ENCODE assay signal across 8 cellular contexts in the genomic region with DNA sequence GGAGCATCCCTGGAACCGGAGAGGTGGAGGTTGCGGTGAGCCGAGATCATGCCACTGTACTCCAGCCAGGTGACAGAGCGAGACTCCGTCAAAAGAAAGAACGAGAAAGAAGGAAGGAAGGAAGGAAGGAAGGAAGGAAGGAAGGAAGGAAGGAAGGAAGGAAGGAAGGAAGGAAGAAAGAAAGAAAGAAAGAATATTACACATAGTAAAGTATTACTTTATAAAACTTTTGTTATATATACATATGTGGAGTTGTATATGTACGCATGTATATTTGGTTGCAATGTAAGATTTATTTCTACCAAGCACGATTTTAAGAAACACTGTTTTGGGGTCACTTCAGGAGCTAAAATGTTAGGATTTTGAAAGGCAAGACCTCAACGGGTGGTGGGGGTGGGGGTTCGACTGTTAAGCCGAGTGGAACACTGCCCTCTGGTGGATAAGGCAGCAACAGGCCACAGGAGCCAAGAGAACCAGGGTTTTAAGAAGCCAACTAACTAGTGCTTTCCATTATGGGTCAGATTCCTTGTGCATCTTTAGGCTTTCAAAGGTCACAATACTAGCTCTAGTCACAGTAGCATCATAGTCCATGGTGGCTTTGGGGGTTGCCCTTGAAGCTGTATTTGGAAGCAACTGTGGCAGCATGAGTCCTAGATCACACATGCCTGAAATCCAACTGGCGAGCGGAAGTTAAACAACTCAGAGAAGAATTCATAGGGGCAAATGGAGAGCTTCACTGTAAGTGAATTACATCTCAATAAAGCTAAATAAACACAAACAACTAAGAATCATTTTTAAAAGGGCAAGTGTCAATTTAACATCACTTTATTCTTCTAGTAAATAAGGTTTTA. TPM values are rescaled to one million over a fixed set of nuclear protein-coding genes. Genes with fewer than 3 reads are reported as not detected.
DNase-seq lines count a peak whose midpoint lies in the region; ATAC-seq and TF ChIP-seq lines count a peak whose summit lies in the region.

No MANE protein-coding gene starts in this region.

- H3K4me2 ChIP-seq in Karpas-422 (ENCODE audit: low read depth, low read length, poor library complexity, severe bottlenecking): no peak overlapping the region

- TF ChIP-seq CTCF in glutamatergic neuron (IDR thresholded peaks at IDR 0.05; ENCODE audit: partially characterized antibody, unreplicated experiment) (peak; percentile 83), progenitor cell of endocrine pancreas (IDR thresholded peaks at IDR 0.05; ENCODE audit: unreplicated experiment) (peak; percentile 90)

- no peak overlapping the region for H2AFZ ChIP-seq in Karpas-422 (ENCODE audit: low read length)

- H4K20me1 ChIP-seq in Karpas-422 (ENCODE audit: insufficient read depth, low read depth, low read length): no peaks in the 10 kb centered on the region

- no peaks in the 10 kb centered on the region for H3K27me3 ChIP-seq in Karpas-422 (ENCODE audit: low read length)

- no peak for DNase-seq in Right ventricle myocardium inferior (ENCODE audit: missing footprints)
- DNase-seq in cardiac septum (ENCODE audit: low spot score): no peak
- peak; percentile 92 for DNase-seq in Karpas-422
- DNase-seq in activated naive CD4-positive, alpha-beta T cell treated with anti-CD3 and anti-CD28 coated beads, Interleukin-2, amount 50 U/mL, for 72 hours (ENCODE audit: low spot score in 2 of 2): peak in 1 of 2 donors; percentile 71
- peak; percentile 77 for DNase-seq in glutamatergic neuron
- peak; percentile 46 for DNase-seq in progenitor cell of endocrine pancreas (ENCODE audit: low spot score, unreplicated experiment)

- H3K27me3 Mint-ChIP-seq in glutamatergic neuron (ENCODE audit: unreplicated experiment): peaks cover 1% of the 10 kb centered on the region
- H3K27me3 Mint-ChIP-seq in progenitor cell of endocrine pancreas: no peaks in the 10 kb centered on the region

- H3K4me3 Mint-ChIP-seq in glutamatergic neuron (ENCODE audit: unreplicated experiment): no peak overlapping the region
- H3K4me3 Mint-ChIP-seq in progenitor cell of endocrine pancreas (ENCODE audit: low read depth): no peak overlapping the region

- no peaks in the 10 kb centered on the region for H3K9me2 ChIP-seq in Karpas-422 (replicated peaks; ENCODE audit: insufficient read depth, low read length)

- H3K9me3 Mint-ChIP-seq in activated naive CD4-positive, alpha-beta T cell treated with anti-CD3 and anti-CD28 coated beads, Interleukin-2, amount 50 U/mL, for 72 hours: no peaks in the 10 kb centered on the region
- H3K9me3 Mint-ChIP-seq in glutamatergic neuron (ENCODE audit: unreplicated experiment): no peaks in the 10 kb centered on the region
- H3K9me3 Mint-ChIP-seq in progenitor cell of endocrine pancreas (ENCODE audit: low read depth): no peaks in the 10 kb centered on the region

- H3K4me1 ChIP-seq in Karpas-422 (ENCODE audit: low read length): no peaks in the 10 kb centered on the region

- H3K9me3 ChIP-seq in Karpas-422 (ENCODE audit: low read length): no peaks in the 10 kb centered on the region

- no peak overlapping the region for H3K27ac Mint-ChIP-seq in activated naive CD4-positive, alpha-beta T cell treated with anti-CD3 and anti-CD28 coated beads, Interleukin-2, amount 50 U/mL, for 72 hours
- H3K27ac Mint-ChIP-seq in glutamatergic neuron (ENCODE audit: unreplicated experiment): no peak overlapping the region
- H3K27ac Mint-ChIP-seq in progenitor cell of endocrine pancreas: no peak overlapping the region

- H3K36me3 ChIP-seq in Karpas-422 (ENCODE audit: insufficient read depth, low read length): no peaks in the 10 kb centered on the region

- peaks cover 64% of the 10 kb centered on the region for H3K79me2 ChIP-seq in Karpas-422 (ENCODE audit: low read length)

- H3K27ac ChIP-seq in Karpas-422 (ENCODE audit: low read length): no peak overlapping the region

- H3K4me1 Mint-ChIP-seq in glutamatergic neuron (ENCODE audit: low read depth, unreplicated experiment) (peaks cover 6% of the 10 kb centered on the region), progenitor cell of endocrine pancreas (ENCODE audit: low read depth) (peaks cover 11% of the 10 kb centered on the region)

- no peak overlapping the region for H3K9ac ChIP-seq in Karpas-422 (ENCODE audit: low read length)

- peak; percentile 50 for ATAC-seq in Right ventricle myocardium inferior
- ATAC-seq in SK-N-SH treated with all-trans-retinoic acid at 6 μM for 48 hours: peak; percentile 88
- ATAC-seq in activated naive CD4-positive, alpha-beta T cell treated with anti-CD3 and anti-CD28 coated beads, Interleukin-2, amount 50 U/mL, for 72 hours: peak; percentile 76 to 81
- ATAC-seq in GM19035 (IDR thresholded peaks at IDR 0.05; ENCODE audit: unreplicated experiment): no peak

- peaks cover 0 to 23% of the 10 kb centered on the region in 2 donors for H3K36me3 Mint-ChIP-seq in activated naive CD4-positive, alpha-beta T cell treated with anti-CD3 and anti-CD28 coated beads, Interleukin-2, amount 50 U/mL, for 72 hours
- H3K36me3 Mint-ChIP-seq in glutamatergic neuron (ENCODE audit: unreplicated experiment) (no peaks in the 10 kb centered on the region), progenitor cell of endocrine pancreas (ENCODE audit: insufficient read depth) (peaks cover 8% of the 10 kb centered on the region)

- H3K4me3 ChIP-seq in Karpas-422 (ENCODE audit: low read length): no peak overlapping the region

- intact Hi-C loops in Right ventricle myocardium inferior (cut with DNase I) (loop anchor here (5.0 kb wide), 1 partner anchor 127 kb away; no protein-coding TSS in a partner anchor), cardiac septum (cut with DNase I) (loop anchor here (5.0 kb wide), 1 partner anchor 127 kb away; no protein-coding TSS in a partner anchor)

TF ChIP-seq in SK-N-SH treated with all-trans-retinoic acid at 6 μM for 48 hours, 23 proteins besides CTCF, POLR2A, EP300 and RAD21:
- TF ChIP-seq OSR1 (CRISPR knock-in tag; IDR thresholded peaks at IDR 0.05): no peak
- TF ChIP-seq, protein P1, sequence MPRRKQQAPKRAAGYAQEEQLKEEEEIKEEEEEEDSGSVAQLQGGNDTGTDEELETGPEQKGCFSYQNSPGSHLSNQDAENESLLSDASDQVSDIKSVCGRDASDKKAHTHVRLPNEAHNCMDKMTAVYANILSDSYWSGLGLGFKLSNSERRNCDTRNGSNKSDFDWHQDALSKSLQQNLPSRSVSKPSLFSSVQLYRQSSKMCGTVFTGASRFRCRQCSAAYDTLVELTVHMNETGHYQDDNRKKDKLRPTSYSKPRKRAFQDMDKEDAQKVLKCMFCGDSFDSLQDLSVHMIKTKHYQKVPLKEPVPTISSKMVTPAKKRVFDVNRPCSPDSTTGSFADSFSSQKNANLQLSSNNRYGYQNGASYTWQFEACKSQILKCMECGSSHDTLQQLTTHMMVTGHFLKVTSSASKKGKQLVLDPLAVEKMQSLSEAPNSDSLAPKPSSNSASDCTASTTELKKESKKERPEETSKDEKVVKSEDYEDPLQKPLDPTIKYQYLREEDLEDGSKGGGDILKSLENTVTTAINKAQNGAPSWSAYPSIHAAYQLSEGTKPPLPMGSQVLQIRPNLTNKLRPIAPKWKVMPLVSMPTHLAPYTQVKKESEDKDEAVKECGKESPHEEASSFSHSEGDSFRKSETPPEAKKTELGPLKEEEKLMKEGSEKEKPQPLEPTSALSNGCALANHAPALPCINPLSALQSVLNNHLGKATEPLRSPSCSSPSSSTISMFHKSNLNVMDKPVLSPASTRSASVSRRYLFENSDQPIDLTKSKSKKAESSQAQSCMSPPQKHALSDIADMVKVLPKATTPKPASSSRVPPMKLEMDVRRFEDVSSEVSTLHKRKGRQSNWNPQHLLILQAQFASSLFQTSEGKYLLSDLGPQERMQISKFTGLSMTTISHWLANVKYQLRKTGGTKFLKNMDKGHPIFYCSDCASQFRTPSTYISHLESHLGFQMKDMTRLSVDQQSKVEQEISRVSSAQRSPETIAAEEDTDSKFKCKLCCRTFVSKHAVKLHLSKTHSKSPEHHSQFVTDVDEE (CRISPR knock-in tag; IDR thresholded peaks at IDR 0.05): no peak
- no peak for TF ChIP-seq ARNTL (CRISPR knock-in tag; IDR thresholded peaks at IDR 0.05; ENCODE audit: borderline replicate concordance, low read depth)
- TF ChIP-seq ZFP3 (CRISPR knock-in tag; IDR thresholded peaks at IDR 0.05): no peak
- TF ChIP-seq ESRRG (CRISPR knock-in tag; IDR thresholded peaks at IDR 0.05): no peak

RNA-seq across cellular contexts. Expression of gene GLB1, which starts 22.5 kb away (rescaled TPM):
- total RNA-seq in Right ventricle myocardium inferior (19.6 TPM), cardiac septum (20.5 TPM), glutamatergic neuron (ENCODE audit: unreplicated experiment) (33.0 TPM), progenitor cell of endocrine pancreas (91.5 and 98.6 TPM in 2 replicates)
- 41.8 and 43.0 TPM in 2 replicates for total RNA-seq in Karpas-422 (2014; rRNA removed; shearing (Covaris generic); ENCODE audit: low replicate concordance)
- total RNA-seq in activated naive CD4-positive, alpha-beta T cell treated with anti-CD3 and anti-CD28 coated beads, Interleukin-2, amount 50 U/mL, for 72 hours: 10 to 100 TPM; 28.9 to 60.2 TPM

RNA-seq across cellular contexts. Expression of gene TMPPE, which starts 22.5 kb away (rescaled TPM):
- total RNA-seq in Right ventricle myocardium inferior (3.2 TPM), cardiac septum (5.4 TPM), glutamatergic neuron (ENCODE audit: unreplicated experiment) (7.7 TPM), progenitor cell of endocrine pancreas (7.5 and 7.7 TPM in 2 replicates)
- 7.8 and 12.2 TPM in 2 replicates for total RNA-seq in Karpas-422 (2014; rRNA removed; shearing (Covaris generic); ENCODE audit: low replicate concordance)
- total RNA-seq in activated naive CD4-positive, alpha-beta T cell treated with anti-CD3 and anti-CD28 coated beads, Interleukin-2, amount 50 U/mL, for 72 hours: 1 to 10 TPM; 3.6 to 9.5 TPM

RNA-seq across cellular contexts. Expression of gene CRTAP, which starts 39.4 kb away (rescaled TPM):
- total RNA-seq in Right ventricle myocardium inferior: 93.4 TPM
- total RNA-seq in cardiac septum: 91.7 TPM
- total RNA-seq in Karpas-422 (2014; rRNA removed; shearing (Covaris generic); ENCODE audit: low replicate concordance): 33.9 and 72.5 TPM in 2 replicates
- total RNA-seq in activated naive CD4-positive, alpha-beta T cell treated with anti-CD3 and anti-CD28 coated beads, Interleukin-2, amount 50 U/mL, for 72 hours: 10 to 100 TPM; 44.1 to 66.6 TPM
- total RNA-seq in glutamatergic neuron (ENCODE audit: unreplicated experiment): 43.2 TPM
- 64.7 and 66.9 TPM in 2 replicates for total RNA-seq in progenitor cell of endocrine pancreas

Comparison
In these comparisons a context has a peak if more than half of its experiments do, and no peak if none do; other contexts are left out.
1. DNase-seq: peak in Karpas-422 (single experiment), glutamatergic neuron (single experiment) and progenitor cell of endocrine pancreas (single experiment); none in Right ventricle myocardium inferior (single experiment) and cardiac septum (single experiment).